ENCODE assay signal across 8 cellular contexts in genomic region chr1:226814751-226815496, GRCh38. TPM values are rescaled to one million over a fixed set of nuclear protein-coding genes. Genes with fewer than 3 reads are reported as not detected.
DNase-seq lines count a peak whose midpoint lies in the region; ATAC-seq and TF ChIP-seq lines count a peak whose summit lies in the region.

No MANE protein-coding gene starts in this region.

- TF ChIP-seq POLR2A in breast epithelium (IDR thresholded peaks at IDR 0.05) = no peak
- peak; percentile 42 for TF ChIP-seq POLR2A in transverse colon (IDR thresholded peaks at IDR 0.05)

- peak overlapping the region; percentile 88 to 89 for H3K27ac ChIP-seq in breast epithelium
- H3K27ac ChIP-seq in transverse colon = peak overlapping the region; percentile 73 to 82 (median 80)

- peak; percentile 39 for ATAC-seq in left lobe of liver
- no peak for ATAC-seq in GM19351 (IDR thresholded peaks at IDR 0.05; ENCODE audit: unreplicated experiment)

- TF ChIP-seq EP300 in transverse colon (IDR thresholded peaks at IDR 0.05; ENCODE audit: low read depth) = peak; percentile 79

- H3K9me3 ChIP-seq in breast epithelium = no peaks in the 10 kb centered on the region
- no peaks in the 10 kb centered on the region for H3K9me3 ChIP-seq in transverse colon

- H3K36me3 ChIP-seq in breast epithelium = no peaks in the 10 kb centered on the region
- H3K36me3 ChIP-seq in transverse colon = no peaks in the 10 kb centered on the region

- peaks cover 10 to 14% of the 10 kb centered on the region in 2 donors for H3K4me1 ChIP-seq in breast epithelium
- peaks cover 4 to 23% (median 12%) of the 10 kb centered on the region in 4 donors for H3K4me1 ChIP-seq in transverse colon

- H3K27me3 ChIP-seq in breast epithelium (no peaks in the 10 kb centered on the region), transverse colon (no peaks in the 10 kb centered on the region)

- in situ Hi-C loops in Caki2 (cut with HindIII; ENCODE audit: low pct_unique_long_range_greater_than_20kb, low sequenced_read_pairs) = no loop called here
- in situ Hi-C loops in transverse colon (cut with MboI; ENCODE audit: low pct_ligation_motif_present in 1 of 4, low pct_unique_long_range_greater_than_20kb in 1 of 4, low sequenced_read_pairs in 3 of 4) = no loop called here

- intact Hi-C loops in breast epithelium (cut with DNase I; ENCODE audit: low total_unique reads) (no loop called here), transverse colon (cut with DNase I; ENCODE audit: low total_unique reads) (no loop called here)

- 23 to 24% methylated on average over 7 to 10 of the region's 10 CpGs for WGBS in transverse colon (ENCODE audit: low coverage in 1 of 2), 2 donors

- H3K4me3 ChIP-seq in breast epithelium = peak overlapping the region in 1 of 3 donors; percentile 2
- H3K4me3 ChIP-seq in transverse colon = no peak overlapping the region

- TF ChIP-seq CTCF in breast epithelium (IDR thresholded peaks at IDR 0.05) (no peak), transverse colon (IDR thresholded peaks at IDR 0.05) (no peak)

- peak; percentile 89 for DNase-seq in Caki2 (ENCODE audit: low read depth)
- DNase-seq in NCI-H2171 (lab: John Stamatoyannopoulos, UW) = peak; percentile 29
- peak; percentile 91 to 93 for DNase-seq in breast epithelium (ENCODE audit: low spot score in 2 of 2)
- DNase-seq in left lobe of liver (ENCODE audit: low spot score) = no peak
- peak; percentile 73 for DNase-seq in transverse colon
- no peak for DNase-seq in activated CD4-positive, CD25-positive, alpha-beta regulatory T cell treated with anti-CD3 and anti-CD28 coated beads, Interleukin-2, amount 50 U/mL, for 72 hours
- no peak for DNase-seq in activated CD4-positive, alpha-beta T cell treated with anti-CD3 and anti-CD28 coated beads for 48 hours

RNA-seq across cellular contexts. Expression of gene PSEN2, which starts 55.5 kb away (rescaled TPM):
- total RNA-seq in Caki2 (2014; rRNA removed; shearing (Covaris generic); ENCODE audit: low replicate concordance) = 52.1 and 62.3 TPM in 2 replicates
- total RNA-seq in breast epithelium = 10 to 100 TPM; 27.8 to 31.9 (median 27.9) TPM
- 21.7 TPM for total RNA-seq in left lobe of liver
- 10 to 100 TPM; 24.6 to 47.5 (median 35.6) TPM for total RNA-seq in transverse colon

Comparison
In these comparisons a context has a peak if more than half of its experiments do, and no peak if none do; other contexts are left out.
1. DNase-seq: peak in Caki2 (single experiment), NCI-H2171 (single experiment), breast epithelium (2 of 2) and transverse colon (single experiment); none in left lobe of liver (single experiment), activated CD4-positive, CD25-positive, alpha-beta regulatory T cell treated with anti-CD3 and anti-CD28 coated beads, Interleukin-2, amount 50 U/mL, for 72 hours (single experiment) and activated CD4-positive, alpha-beta T cell treated with anti-CD3 and anti-CD28 coated beads for 48 hours (single experiment).